In the genomic region with DNA sequence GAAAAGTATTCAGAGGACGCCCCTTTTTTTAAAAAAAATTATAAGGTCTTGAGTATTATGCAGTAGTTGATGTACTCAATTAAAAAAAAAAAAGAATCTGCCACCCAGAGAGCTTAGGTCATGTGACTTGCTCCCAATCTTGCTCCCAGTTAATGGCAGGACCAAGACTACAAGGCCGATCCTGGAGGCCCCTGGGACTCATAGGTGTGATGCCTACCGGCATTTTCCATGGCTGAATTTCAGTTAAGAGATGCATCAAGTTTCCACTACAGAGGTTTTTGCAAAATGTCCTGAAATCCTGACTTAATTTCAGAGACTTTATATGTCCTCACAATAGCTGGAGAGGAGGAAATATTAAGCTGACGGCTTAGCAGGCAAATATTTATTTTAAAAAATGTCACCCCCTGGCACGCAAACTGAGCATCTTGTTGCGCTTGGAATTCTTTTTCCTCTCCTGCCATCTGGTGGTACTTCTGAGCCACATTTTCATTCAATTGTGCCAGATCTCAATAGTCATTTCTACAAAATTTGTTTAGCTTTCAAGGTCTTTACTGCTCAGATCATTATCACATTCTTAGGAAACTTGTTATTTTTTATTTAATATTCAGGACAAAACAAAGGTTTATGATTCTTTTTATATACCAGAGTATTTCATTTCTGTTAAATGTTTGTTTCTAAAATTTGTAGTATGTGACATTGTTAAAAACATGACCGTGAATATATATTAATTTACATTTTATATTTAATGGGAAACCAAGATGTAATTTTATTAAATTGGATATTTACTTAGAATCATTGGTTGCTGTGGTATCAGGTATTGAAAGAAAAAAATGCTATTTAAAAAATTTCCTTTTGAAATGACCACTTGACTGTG, we compare ENCODE assay signal across 1 cellular context.
TF ChIP-seq lines count a peak whose summit lies in the region.

No MANE protein-coding gene starts in this region.

TF ChIP-seq in K562, 482 proteins besides CTCF, POLR2A, EP300 and RAD21 (continued from another document and continues in another):
- TF ChIP-seq ZNF124 (CRISPR knock-in tag; IDR thresholded peaks at IDR 0.05) (no peak), ELF4 (CRISPR knock-in tag; IDR thresholded peaks at IDR 0.05) (no peak), CHCHD3 (CRISPR knock-in tag; IDR thresholded peaks at IDR 0.05) (no peak), ZNF175 (CRISPR knock-in tag; IDR thresholded peaks at IDR 0.05; ENCODE audit: low read depth) (no peak), ZBED1 (IDR thresholded peaks at IDR 0.05) (no peak), FOSL1 (tag; conservative IDR thresholded peaks at IDR 0.05) (no peak), SRSF3 (IDR thresholded peaks at IDR 0.05; ENCODE audit: insufficient read depth, low read length) (no peak), RREB1 (CRISPR knock-in tag; IDR thresholded peaks at IDR 0.05) (no peak), SMAD2 (IDR thresholded peaks at IDR 0.05; ENCODE audit: low read depth, low read length) (no peak), ARID2 (IDR thresholded peaks at IDR 0.05) (0 out of 2 replicates have a peak, but pooled peaks have one; percentile 60), ZNF639 (CRISPR knock-in tag; conservative IDR thresholded peaks at IDR 0.05 in 1 of 2, IDR thresholded peaks at IDR 0.05 in 1 of 2) (no peak), MTA2 (IDR thresholded peaks at IDR 0.05; ENCODE audit: low read depth) (no peak), CTCFL (IDR thresholded peaks at IDR 0.05; ENCODE audit: borderline replicate concordance, insufficient read depth, low read depth, low read length, poor library complexity, severe bottlenecking) (no peak), NR3C1 (CRISPR knock-in tag; IDR thresholded peaks at IDR 0.05) (no peak), RBM15 (IDR thresholded peaks at IDR 0.05; ENCODE audit: insufficient read depth, low read length) (no peak), FOXJ3 (CRISPR knock-in tag; IDR thresholded peaks at IDR 0.05) (no peak), TRIM24 (IDR thresholded peaks at IDR 0.05) (no peak), BCL6 (CRISPR knock-in tag; IDR thresholded peaks at IDR 0.05) (no peak), SMAD3 (CRISPR knock-in tag; conservative IDR thresholded peaks at IDR 0.05) (no peak), E2F1 (CRISPR knock-in tag; IDR thresholded peaks at IDR 0.05) (no peak), SPI1 (IDR thresholded peaks at IDR 0.05; ENCODE audit: borderline replicate concordance, low read depth, low read length) (no peak), NONO (IDR thresholded peaks at IDR 0.05; ENCODE audit: low read depth in 2 of 2, low read length in 1 of 2) (no peak), RBM39 (optimal IDR thresholded peaks at IDR 0.05; ENCODE audit: low read depth, low read length) (no peak), DEAF1 (CRISPR knock-in tag; IDR thresholded peaks at IDR 0.05) (peak; percentile 72), STAG1 (CRISPR knock-in tag; IDR thresholded peaks at IDR 0.05; ENCODE audit: borderline replicate concordance) (peak; percentile 61; the same call in 1 of the 2 replicates)
- TF ChIP-seq, protein P1, sequence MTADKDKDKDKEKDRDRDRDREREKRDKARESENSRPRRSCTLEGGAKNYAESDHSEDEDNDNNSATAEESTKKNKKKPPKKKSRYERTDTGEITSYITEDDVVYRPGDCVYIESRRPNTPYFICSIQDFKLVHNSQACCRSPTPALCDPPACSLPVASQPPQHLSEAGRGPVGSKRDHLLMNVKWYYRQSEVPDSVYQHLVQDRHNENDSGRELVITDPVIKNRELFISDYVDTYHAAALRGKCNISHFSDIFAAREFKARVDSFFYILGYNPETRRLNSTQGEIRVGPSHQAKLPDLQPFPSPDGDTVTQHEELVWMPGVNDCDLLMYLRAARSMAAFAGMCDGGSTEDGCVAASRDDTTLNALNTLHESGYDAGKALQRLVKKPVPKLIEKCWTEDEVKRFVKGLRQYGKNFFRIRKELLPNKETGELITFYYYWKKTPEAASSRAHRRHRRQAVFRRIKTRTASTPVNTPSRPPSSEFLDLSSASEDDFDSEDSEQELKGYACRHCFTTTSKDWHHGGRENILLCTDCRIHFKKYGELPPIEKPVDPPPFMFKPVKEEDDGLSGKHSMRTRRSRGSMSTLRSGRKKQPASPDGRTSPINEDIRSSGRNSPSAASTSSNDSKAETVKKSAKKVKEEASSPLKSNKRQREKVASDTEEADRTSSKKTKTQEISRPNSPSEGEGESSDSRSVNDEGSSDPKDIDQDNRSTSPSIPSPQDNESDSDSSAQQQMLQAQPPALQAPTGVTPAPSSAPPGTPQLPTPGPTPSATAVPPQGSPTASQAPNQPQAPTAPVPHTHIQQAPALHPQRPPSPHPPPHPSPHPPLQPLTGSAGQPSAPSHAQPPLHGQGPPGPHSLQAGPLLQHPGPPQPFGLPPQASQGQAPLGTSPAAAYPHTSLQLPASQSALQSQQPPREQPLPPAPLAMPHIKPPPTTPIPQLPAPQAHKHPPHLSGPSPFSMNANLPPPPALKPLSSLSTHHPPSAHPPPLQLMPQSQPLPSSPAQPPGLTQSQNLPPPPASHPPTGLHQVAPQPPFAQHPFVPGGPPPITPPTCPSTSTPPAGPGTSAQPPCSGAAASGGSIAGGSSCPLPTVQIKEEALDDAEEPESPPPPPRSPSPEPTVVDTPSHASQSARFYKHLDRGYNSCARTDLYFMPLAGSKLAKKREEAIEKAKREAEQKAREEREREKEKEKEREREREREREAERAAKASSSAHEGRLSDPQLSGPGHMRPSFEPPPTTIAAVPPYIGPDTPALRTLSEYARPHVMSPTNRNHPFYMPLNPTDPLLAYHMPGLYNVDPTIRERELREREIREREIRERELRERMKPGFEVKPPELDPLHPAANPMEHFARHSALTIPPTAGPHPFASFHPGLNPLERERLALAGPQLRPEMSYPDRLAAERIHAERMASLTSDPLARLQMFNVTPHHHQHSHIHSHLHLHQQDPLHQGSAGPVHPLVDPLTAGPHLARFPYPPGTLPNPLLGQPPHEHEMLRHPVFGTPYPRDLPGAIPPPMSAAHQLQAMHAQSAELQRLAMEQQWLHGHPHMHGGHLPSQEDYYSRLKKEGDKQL (CRISPR knock-in tag; IDR thresholded peaks at IDR 0.05; ENCODE audit: borderline replicate concordance) = no peak
- TF ChIP-seq, protein P2, sequence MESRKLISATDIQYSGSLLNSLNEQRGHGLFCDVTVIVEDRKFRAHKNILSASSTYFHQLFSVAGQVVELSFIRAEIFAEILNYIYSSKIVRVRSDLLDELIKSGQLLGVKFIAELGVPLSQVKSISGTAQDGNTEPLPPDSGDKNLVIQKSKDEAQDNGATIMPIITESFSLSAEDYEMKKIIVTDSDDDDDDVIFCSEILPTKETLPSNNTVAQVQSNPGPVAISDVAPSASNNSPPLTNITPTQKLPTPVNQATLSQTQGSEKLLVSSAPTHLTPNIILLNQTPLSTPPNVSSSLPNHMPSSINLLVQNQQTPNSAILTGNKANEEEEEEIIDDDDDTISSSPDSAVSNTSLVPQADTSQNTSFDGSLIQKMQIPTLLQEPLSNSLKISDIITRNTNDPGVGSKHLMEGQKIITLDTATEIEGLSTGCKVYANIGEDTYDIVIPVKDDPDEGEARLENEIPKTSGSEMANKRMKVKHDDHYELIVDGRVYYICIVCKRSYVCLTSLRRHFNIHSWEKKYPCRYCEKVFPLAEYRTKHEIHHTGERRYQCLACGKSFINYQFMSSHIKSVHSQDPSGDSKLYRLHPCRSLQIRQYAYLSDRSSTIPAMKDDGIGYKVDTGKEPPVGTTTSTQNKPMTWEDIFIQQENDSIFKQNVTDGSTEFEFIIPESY (CRISPR knock-in tag; IDR thresholded peaks at IDR 0.05) = no peak
- TF ChIP-seq, protein P3, sequence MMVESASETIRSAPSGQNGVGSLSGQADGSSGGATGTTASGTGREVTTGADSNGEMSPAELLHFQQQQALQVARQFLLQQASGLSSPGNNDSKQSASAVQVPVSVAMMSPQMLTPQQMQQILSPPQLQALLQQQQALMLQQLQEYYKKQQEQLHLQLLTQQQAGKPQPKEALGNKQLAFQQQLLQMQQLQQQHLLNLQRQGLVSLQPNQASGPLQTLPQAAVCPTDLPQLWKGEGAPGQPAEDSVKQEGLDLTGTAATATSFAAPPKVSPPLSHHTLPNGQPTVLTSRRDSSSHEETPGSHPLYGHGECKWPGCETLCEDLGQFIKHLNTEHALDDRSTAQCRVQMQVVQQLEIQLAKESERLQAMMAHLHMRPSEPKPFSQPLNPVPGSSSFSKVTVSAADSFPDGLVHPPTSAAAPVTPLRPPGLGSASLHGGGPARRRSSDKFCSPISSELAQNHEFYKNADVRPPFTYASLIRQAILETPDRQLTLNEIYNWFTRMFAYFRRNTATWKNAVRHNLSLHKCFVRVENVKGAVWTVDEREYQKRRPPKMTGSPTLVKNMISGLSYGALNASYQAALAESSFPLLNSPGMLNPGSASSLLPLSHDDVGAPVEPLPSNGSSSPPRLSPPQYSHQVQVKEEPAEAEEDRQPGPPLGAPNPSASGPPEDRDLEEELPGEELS (CRISPR knock-in tag; IDR thresholded peaks at IDR 0.05; ENCODE audit: borderline replicate concordance) = no peak
